ENCODE assay signal across 22 cellular contexts in the genomic region with DNA sequence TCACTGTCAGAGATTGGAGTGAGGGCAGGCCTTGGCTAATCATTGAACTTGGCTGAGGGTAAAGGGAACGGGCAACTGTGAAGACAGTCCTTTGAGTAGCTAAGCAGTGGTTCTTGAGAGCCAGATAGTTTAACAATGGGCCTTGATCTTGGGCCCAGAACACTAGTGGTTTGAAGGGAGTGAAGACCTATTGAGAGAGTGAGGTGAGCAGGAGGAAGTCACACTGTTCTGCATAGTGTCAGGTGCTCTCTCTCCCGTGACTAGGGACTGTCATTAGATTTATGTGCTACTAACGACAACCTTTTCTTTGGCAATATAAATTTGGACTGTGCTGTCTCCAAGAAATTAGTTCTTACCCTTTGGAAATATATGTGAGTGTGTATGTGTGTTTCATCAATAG. TPM values are rescaled to one million over a fixed set of nuclear protein-coding genes. Genes with fewer than 3 reads are reported as not detected.
"Had no signal": no experiment of that assay in that cellular context is flagged by ENCODE, and none has a peak within 500 bp of the region (broad histone marks: within the 10 kb centered on the region; RNA-seq: fewer than 3 reads in every experiment).

No MANE protein-coding gene starts in this region.

- DNase-seq: KBM-7, MG63, NCI-H1092, NCI-H1105 treated with DMSO at 0.1 percent for 48 hours, NCI-H1417 treated with DMSO at 0.1 percent for 48 hours, NCI-H146, NCI-H1694 treated with DMSO at 0.1 percent for 48 hours, NCI-H1930, NCI-H2081, NCI-H2107, NCI-H2227 treated with DMSO at 0.1 percent for 48 hours, NCI-H524, NCI-H69, NCI-H774, SHP77 had no signal

- H3K36me3 ChIP-seq: MG63 had no signal

- H3K9me3 ChIP-seq: MG63 had no signal

- FAIRE-seq: HTR-8/SVneo, RCC 7860 had no signal

- H3K27ac ChIP-seq: HL-60, RWPE1 had no signal

- H3K4me3 ChIP-seq: MG63 had no signal

- ATAC-seq: SK-N-SH treated with all-trans-retinoic acid at 6 μM for 48 hours had no signal

RNA-seq across cellular contexts. Expression of gene EGR4, which starts 47.7 kb away (rescaled TPM):
- total RNA-seq: NCI-H460, SK-MEL-5 had no signal
